Comparison of ENCODE assay signal across 23 cellular contexts in genomic region chr4:31236635-31237173, GRCh38.
"Had no signal": no experiment of that assay in that cellular context is flagged by ENCODE, and none has a peak within 500 bp of the region (broad histone marks: within the 10 kb centered on the region; RNA-seq: fewer than 3 reads in every experiment).

No MANE protein-coding gene starts in this region.

- H3K9ac ChIP-seq: SK-N-SH had no signal

- ATAC-seq: naive thymus-derived CD4-positive, alpha-beta T cell; sciatic nerve; stimulated activated memory B cell treated with anti-CD40 and anti-IgM and Interleukin-4, amounts not matched to agents 10 μg/mL and 1 μg/mL and 100 μg/mL, for 72 hours had no signal

- H3K36me3 ChIP-seq: colonic mucosa, neutrophil, pancreas, upper lobe of left lung had no signal

- H3K9me3 ChIP-seq: colonic mucosa, neutrophil, pancreas, SK-N-SH, testis had no signal

- FAIRE-seq: frontal cortex, pancreas had no signal

- H3K4me3 Mint-ChIP-seq: activated CD4-positive, alpha-beta memory T cell treated with anti-CD3 and anti-CD28 coated beads, Interleukin-2, amount 10 ng/mL, durations not matched to agents 7 days and 5 days; activated naive CD4-positive, alpha-beta T cell treated with anti-CD3 and anti-CD28 coated beads, Interleukin-2, amount 10 ng/mL, durations not matched to agents 7 days and 5 days; activated T-cell treated with anti-CD3 and anti-CD28 coated beads, Interleukin-2, amount 50 U/mL, for 24 hours; central memory CD8-positive, alpha-beta T cell; endodermal cell; naive thymus-derived CD4-positive, alpha-beta T cell; stimulated activated memory B cell treated with anti-CD40 and anti-IgM and Interleukin-4, amounts not matched to agents 10 μg/mL and 1 μg/mL and 100 μg/mL, for 72 hours had no signal

- H3K27ac ChIP-seq: colonic mucosa, neutrophil, pancreas, testis, upper lobe of left lung had no signal

- H3K4me2 ChIP-seq: SK-N-SH had no signal

- H3K27ac Mint-ChIP-seq: activated CD4-positive, alpha-beta memory T cell treated with anti-CD3 and anti-CD28 coated beads, Interleukin-2, amount 10 ng/mL, durations not matched to agents 7 days and 5 days; activated naive CD4-positive, alpha-beta T cell treated with anti-CD3 and anti-CD28 coated beads, Interleukin-2, amount 10 ng/mL, durations not matched to agents 7 days and 5 days; activated T-cell treated with anti-CD3 and anti-CD28 coated beads, Interleukin-2, amount 50 U/mL, for 24 hours; activated T-helper 2 cell treated with anti-CD3 and anti-CD28 coated beads, Interferon-gamma antibody, Interleukin-2, Interleukin-4, amounts not matched to agents 10 μg/mL and 5 μg/mL and 100 μg/mL, durations not matched to agents 14 hours and 24 hours and 36 hours; endodermal cell; naive thymus-derived CD4-positive, alpha-beta T cell; stimulated activated memory B cell treated with anti-CD40 and anti-IgM and Interleukin-4, amounts not matched to agents 10 μg/mL and 1 μg/mL and 100 μg/mL, for 72 hours had no signal

- H3K27me3 ChIP-seq: colonic mucosa, neutrophil, pancreas, testis, upper lobe of left lung had no signal

- H3K4me1 ChIP-seq: colonic mucosa, pancreas, testis, upper lobe of left lung had no signal

- H3K27me3 Mint-ChIP-seq: activated CD4-positive, alpha-beta memory T cell treated with anti-CD3 and anti-CD28 coated beads, Interleukin-2, amount 10 ng/mL, durations not matched to agents 7 days and 5 days; activated naive CD4-positive, alpha-beta T cell treated with anti-CD3 and anti-CD28 coated beads, Interleukin-2, amount 10 ng/mL, durations not matched to agents 7 days and 5 days; activated T-cell treated with anti-CD3 and anti-CD28 coated beads, Interleukin-2, amount 50 U/mL, for 24 hours; central memory CD8-positive, alpha-beta T cell; naive thymus-derived CD4-positive, alpha-beta T cell; stimulated activated memory B cell treated with anti-CD40 and anti-IgM and Interleukin-4, amounts not matched to agents 10 μg/mL and 1 μg/mL and 100 μg/mL, for 72 hours had no signal

- H3K36me3 Mint-ChIP-seq: activated naive CD4-positive, alpha-beta T cell treated with anti-CD3 and anti-CD28 coated beads, Interleukin-2, amount 10 ng/mL, durations not matched to agents 7 days and 5 days; naive thymus-derived CD4-positive, alpha-beta T cell; stimulated activated memory B cell treated with anti-CD40 and anti-IgM and Interleukin-4, amounts not matched to agents 10 μg/mL and 1 μg/mL and 100 μg/mL, for 72 hours had no signal

- DNase-seq: activated CD4-positive, alpha-beta memory T cell treated with anti-CD3 and anti-CD28 coated beads, Interleukin-2, amount 10 ng/mL, durations not matched to agents 7 days and 5 days; activated CD4-positive, alpha-beta T cell treated with anti-CD3 and anti-CD28 coated beads for 48 hours; activated CD4-positive, CD25-positive, alpha-beta regulatory T cell; activated naive CD4-positive, alpha-beta T cell treated with anti-CD3 and anti-CD28 coated beads, Interleukin-2, amount 10 ng/mL, durations not matched to agents 7 days and 5 days; activated T-cell treated with anti-CD3 and anti-CD28 coated beads, Interleukin-2, amount 50 U/mL, for 24 hours; colonic mucosa; endodermal cell; kidney glomerular epithelial cell; mesenchymal stem cell; naive thymus-derived CD4-positive, alpha-beta T cell; pancreas; SK-N-SH; stimulated activated CD4-positive, alpha-beta T cell treated with anti-CD3 and anti-CD28 coated beads, Interleukin-4, amount 100 ng/mL, for 4 hours; T-helper 1 cell; T-helper 9 cell; testis; upper lobe of left lung had no signal

- H3K4me1 Mint-ChIP-seq: activated CD4-positive, alpha-beta memory T cell treated with anti-CD3 and anti-CD28 coated beads, Interleukin-2, amount 10 ng/mL, durations not matched to agents 7 days and 5 days; activated naive CD4-positive, alpha-beta T cell treated with anti-CD3 and anti-CD28 coated beads, Interleukin-2, amount 10 ng/mL, durations not matched to agents 7 days and 5 days; central memory CD8-positive, alpha-beta T cell; endodermal cell; naive thymus-derived CD4-positive, alpha-beta T cell; stimulated activated memory B cell treated with anti-CD40 and anti-IgM and Interleukin-4, amounts not matched to agents 10 μg/mL and 1 μg/mL and 100 μg/mL, for 72 hours had no signal

- H3K4me3 ChIP-seq: colonic mucosa, pancreas, testis, upper lobe of left lung had no signal
